In the genomic region with DNA sequence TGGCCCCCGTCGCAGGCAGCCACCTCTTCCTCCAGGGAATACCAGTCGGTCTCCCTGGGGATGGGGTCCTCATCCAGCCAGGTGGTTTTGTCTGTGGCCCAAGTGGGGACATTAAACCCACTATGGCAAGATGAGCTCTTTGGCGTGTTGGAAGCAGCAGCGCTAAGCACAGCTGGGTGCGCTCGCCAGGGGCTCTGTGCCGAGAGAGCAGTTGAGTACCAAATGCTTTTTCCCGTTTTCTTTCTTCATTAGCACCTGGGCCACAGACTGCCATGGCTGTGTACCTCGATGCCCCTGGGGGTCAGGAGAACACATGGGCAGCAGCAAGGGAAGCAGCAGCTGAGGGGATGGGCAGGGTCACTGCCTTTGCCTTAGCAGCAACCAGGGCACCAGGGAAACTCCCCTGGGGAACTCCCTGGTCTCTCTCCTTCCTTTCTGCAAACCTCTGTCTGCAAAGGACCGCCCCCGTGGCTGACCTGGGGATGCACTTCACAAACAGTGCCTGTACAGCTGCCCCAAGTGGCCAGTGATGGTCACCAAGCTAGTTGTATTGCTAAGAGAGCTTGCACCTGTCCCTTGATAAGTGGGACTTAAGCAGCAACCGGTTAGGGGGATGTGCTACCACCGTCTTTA, we compare ENCODE assay signal across 8 cellular contexts. TPM values are rescaled to one million over a fixed set of nuclear protein-coding genes. Genes with fewer than 3 reads are reported as not detected.
DNase-seq lines count a peak whose midpoint lies in the region; ATAC-seq, FAIRE-seq and TF ChIP-seq lines count a peak whose summit lies in the region.

No MANE protein-coding gene starts in this region.

- H3K36me3 Mint-ChIP-seq in activated CD4-positive, alpha-beta memory T cell treated with anti-CD3 and anti-CD28 coated beads, Interleukin-2, amount 10 ng/mL, durations not matched to agents 7 days and 5 days (ENCODE audit: low read depth), result peaks cover 7% of the 10 kb centered on the region

- H3K18ac ChIP-seq in trophoblast cell (ENCODE audit: low read length), result no peak overlapping the region

- FAIRE-seq in GM12891 (lab: Jason Lieb, UNC), result peak; percentile 85
- FAIRE-seq in H54 (lab: Jason Lieb, UNC), result no peak

- ATAC-seq in GM19372 (IDR thresholded peaks at IDR 0.05; ENCODE audit: low read depth, unreplicated experiment) (peak; percentile 86), HG03095 (IDR thresholded peaks at IDR 0.05; ENCODE audit: unreplicated experiment) (peak; percentile 97)

- no peak overlapping the region for H2BK5ac ChIP-seq in trophoblast cell (ENCODE audit: low read depth, low read length, poor library complexity)

- POLR2A ChIA-PET in activated CD4-positive, alpha-beta memory T cell treated with anti-CD3 and anti-CD28 coated beads, Interleukin-2, amount 10 ng/mL, durations not matched to agents 7 days and 5 days (lab: Charles Lee), result interaction anchor here (0.7 kb wide), 1 partner anchor 565 kb away, joined by 3 read pairs; no protein-coding TSS in a partner anchor

- H3K36me3 ChIP-seq in hepatocyte (replicated peaks; ENCODE audit: insufficient read depth, low read depth), result no peaks in the 10 kb centered on the region
- no peaks in the 10 kb centered on the region for H3K36me3 ChIP-seq in trophoblast cell (ENCODE audit: control insufficient read depth in 1 of 2, insufficient read depth in 2 of 2, low read length in 2 of 2)
- H3K36me3 ChIP-seq in stomach, result no peaks in the 10 kb centered on the region

- H3K9me2 ChIP-seq in hepatocyte (replicated peaks; ENCODE audit: insufficient read depth), result no peaks in the 10 kb centered on the region

- H3K79me2 ChIP-seq in hepatocyte (no peaks in the 10 kb centered on the region), trophoblast cell (ENCODE audit: control insufficient read depth, insufficient read depth, low read length, poor library complexity) (no peaks in the 10 kb centered on the region)

- no peak overlapping the region for H3K14ac ChIP-seq in trophoblast cell (ENCODE audit: low read length)

- no peak overlapping the region for H2BK12ac ChIP-seq in trophoblast cell (ENCODE audit: low read length)

- H3K27ac Mint-ChIP-seq in activated CD4-positive, alpha-beta memory T cell treated with anti-CD3 and anti-CD28 coated beads, Interleukin-2, amount 10 ng/mL, durations not matched to agents 7 days and 5 days, result no peak overlapping the region

- H3K4ac ChIP-seq in trophoblast cell (ENCODE audit: low read depth, low read length), result no peak overlapping the region

- intact Hi-C loops in stomach (cut with DNase I; ENCODE audit: low total_unique reads), result no loop called here

- no peak overlapping the region for H2BK120ac ChIP-seq in trophoblast cell (ENCODE audit: insufficient read depth, low read length, poor library complexity)

- no peak overlapping the region for H3K9ac ChIP-seq in trophoblast cell (ENCODE audit: low read length)

- CTCF ChIA-PET in activated CD4-positive, alpha-beta memory T cell treated with anti-CD3 and anti-CD28 coated beads, Interleukin-2, amount 10 ng/mL, durations not matched to agents 7 days and 5 days (lab: Charles Lee), result no interaction called here

- H3K27me3 ChIP-seq in hepatocyte (no peaks in the 10 kb centered on the region), trophoblast cell (ENCODE audit: insufficient read depth, low read length) (no peaks in the 10 kb centered on the region), stomach (no peaks in the 10 kb centered on the region)

- H3K27me3 Mint-ChIP-seq in activated CD4-positive, alpha-beta memory T cell treated with anti-CD3 and anti-CD28 coated beads, Interleukin-2, amount 10 ng/mL, durations not matched to agents 7 days and 5 days, result no peaks in the 10 kb centered on the region

- no peak overlapping the region for H3K4me2 ChIP-seq in hepatocyte
- H3K4me2 ChIP-seq in trophoblast cell (ENCODE audit: low read length), result no peak overlapping the region

- DNase-seq in GM12891 (ENCODE audit: insufficient read length, low spot score) (peak; percentile 62), hepatocyte (ENCODE audit: low spot score) (no peak), trophoblast cell (no peak), H54 (ENCODE audit: insufficient read length, low spot score) (no peak), stomach (no peak)
- peak; percentile 22 for DNase-seq in activated CD4-positive, alpha-beta memory T cell treated with anti-CD3 and anti-CD28 coated beads, Interleukin-2, amount 10 ng/mL, durations not matched to agents 7 days and 5 days

- TF ChIP-seq CTCF in hepatocyte (IDR thresholded peaks at IDR 0.05; ENCODE audit: poor library complexity), result no peak
- TF ChIP-seq CTCF in stomach (IDR thresholded peaks at IDR 0.05), result no peak

- no peak for TF ChIP-seq EP300 in stomach (IDR thresholded peaks at IDR 0.05)

- H3K4me3 ChIP-seq in hepatocyte (no peak overlapping the region), trophoblast cell (ENCODE audit: low read depth, low read length) (no peak overlapping the region), stomach (no peak overlapping the region)

- no peak for TF ChIP-seq POLR2A in GM12891 (IDR thresholded peaks at IDR 0.05; ENCODE audit: low read depth, low read length)
- TF ChIP-seq POLR2A in H54 (IDR thresholded peaks at IDR 0.05; ENCODE audit: low read depth, low read length), result no peak
- no peak for TF ChIP-seq POLR2A in stomach (IDR thresholded peaks at IDR 0.05)

- WGBS in hepatocyte (ENCODE audit: low lambda C conversion rate, missing lambda C conversion rate), result 89% methylated on average over 14 of the region's 14 CpGs
- WGBS in trophoblast cell (ENCODE audit: extremely low coverage, insufficient coverage, insufficient read length), result no CpG with 5 or more reads among the region's 14 CpGs
- WGBS in stomach, 5 donors, result 88 to 96% (median 90%) methylated on average over 12 to 14 of the region's 14 CpGs

- no peak overlapping the region for H4K12ac ChIP-seq in trophoblast cell (ENCODE audit: low read depth, low read length)

- H2AFZ ChIP-seq in hepatocyte (no peak overlapping the region), trophoblast cell (ENCODE audit: insufficient read depth, low read length, poor library complexity) (no peak overlapping the region)

- H4K20me1 ChIP-seq in hepatocyte (ENCODE audit: insufficient read depth, poor library complexity, severe bottlenecking), result no peaks in the 10 kb centered on the region

- no peak overlapping the region for H4K91ac ChIP-seq in trophoblast cell (ENCODE audit: low read depth, low read length)

- H3K9me3 ChIP-seq in hepatocyte (ENCODE audit: low read depth) (no peaks in the 10 kb centered on the region), trophoblast cell (ENCODE audit: insufficient read depth, low read depth, low read length) (no peaks in the 10 kb centered on the region), stomach (no peaks in the 10 kb centered on the region)

- H4K8ac ChIP-seq in trophoblast cell (ENCODE audit: low read depth, low read length), result no peak overlapping the region

- H2AK5ac ChIP-seq in trophoblast cell (ENCODE audit: low read length), result no peak overlapping the region

- H3K23ac ChIP-seq in trophoblast cell (ENCODE audit: low read length), result no peak overlapping the region

- H3K27ac ChIP-seq in hepatocyte (no peak overlapping the region), trophoblast cell (ENCODE audit: low read depth, low read length) (no peak overlapping the region), stomach (no peak overlapping the region)

- H3K4me1 ChIP-seq in hepatocyte (ENCODE audit: insufficient read depth) (peaks cover 4% of the 10 kb centered on the region), trophoblast cell (ENCODE audit: control insufficient read depth in 1 of 2, insufficient read depth in 2 of 2, low read length in 2 of 2) (no peaks in the 10 kb centered on the region), stomach (no peaks in the 10 kb centered on the region)

- no peak overlapping the region for H3K4me3 Mint-ChIP-seq in activated CD4-positive, alpha-beta memory T cell treated with anti-CD3 and anti-CD28 coated beads, Interleukin-2, amount 10 ng/mL, durations not matched to agents 7 days and 5 days

- no peaks in the 10 kb centered on the region for H3K79me1 ChIP-seq in trophoblast cell (ENCODE audit: low read length)

- no peaks in the 10 kb centered on the region for H3K9me3 Mint-ChIP-seq in activated CD4-positive, alpha-beta memory T cell treated with anti-CD3 and anti-CD28 coated beads, Interleukin-2, amount 10 ng/mL, durations not matched to agents 7 days and 5 days

- H3K4me1 Mint-ChIP-seq in activated CD4-positive, alpha-beta memory T cell treated with anti-CD3 and anti-CD28 coated beads, Interleukin-2, amount 10 ng/mL, durations not matched to agents 7 days and 5 days, result peaks cover 13% of the 10 kb centered on the region

TF ChIP-seq in GM12891, 5 proteins besides CTCF, POLR2A, EP300 and RAD21:
- TF ChIP-seq TAF1 (IDR thresholded peaks at IDR 0.05; ENCODE audit: low read depth, low read length), result no peak
- no peak for TF ChIP-seq POU2F2 (IDR thresholded peaks at IDR 0.05; ENCODE audit: low read depth, low read length)
- TF ChIP-seq POLR2AphosphoS5 (IDR thresholded peaks at IDR 0.05; ENCODE audit: low read depth, low read length), result no peak
- no peak for TF ChIP-seq PAX5 (IDR thresholded peaks at IDR 0.05; ENCODE audit: insufficient read depth, low read length, severe bottlenecking)
- no peak for TF ChIP-seq SPI1 (IDR thresholded peaks at IDR 0.05; ENCODE audit: low read depth, low read length)
TF ChIP-seq in GM12891: peak in this region for 0.

RNA-seq across cellular contexts. Expression of gene EDARADD, which starts 31.1 kb away (rescaled TPM):
- 2.7 TPM for polyA plus RNA-seq in GM12891 (2012; ENCODE audit: low read depth, missing spikeins)
- 1 to 10 TPM; 5.4 to 6.2 TPM for total RNA-seq in activated CD4-positive, alpha-beta memory T cell treated with anti-CD3 and anti-CD28 coated beads, Interleukin-2, amount 10 ng/mL, durations not matched to agents 7 days and 5 days
- total RNA-seq in hepatocyte, result 2.4 and 4.5 TPM in 2 replicates
- polyA plus RNA-seq in hepatocyte, result 1.3 and 1.7 TPM in 2 replicates
- 8.9 and 9.2 TPM in 2 replicates for polyA plus RNA-seq in trophoblast cell (2013)
- total RNA-seq in stomach, result 10 to 100 TPM in 3 of 5 donors, 1 to 10 TPM in 1, not detected in 1; 5.1 to 13.8 (median 11.8) TPM
- polyA plus RNA-seq in stomach, result 1 to 10 TPM; 3.7 to 6.6 (median 4.7) TPM

Comparison
In these comparisons a context has a peak if more than half of its experiments do, and no peak if none do; other contexts are left out.
1. DNase-seq: peak in GM12891 (single experiment) and activated CD4-positive, alpha-beta memory T cell treated with anti-CD3 and anti-CD28 coated beads, Interleukin-2, amount 10 ng/mL, durations not matched to agents 7 days and 5 days (single experiment); none in hepatocyte (single experiment), trophoblast cell (0 of 2), H54 (single experiment) and stomach (single experiment).